ENCODE assay signal across 8 cellular contexts in the genomic region with DNA sequence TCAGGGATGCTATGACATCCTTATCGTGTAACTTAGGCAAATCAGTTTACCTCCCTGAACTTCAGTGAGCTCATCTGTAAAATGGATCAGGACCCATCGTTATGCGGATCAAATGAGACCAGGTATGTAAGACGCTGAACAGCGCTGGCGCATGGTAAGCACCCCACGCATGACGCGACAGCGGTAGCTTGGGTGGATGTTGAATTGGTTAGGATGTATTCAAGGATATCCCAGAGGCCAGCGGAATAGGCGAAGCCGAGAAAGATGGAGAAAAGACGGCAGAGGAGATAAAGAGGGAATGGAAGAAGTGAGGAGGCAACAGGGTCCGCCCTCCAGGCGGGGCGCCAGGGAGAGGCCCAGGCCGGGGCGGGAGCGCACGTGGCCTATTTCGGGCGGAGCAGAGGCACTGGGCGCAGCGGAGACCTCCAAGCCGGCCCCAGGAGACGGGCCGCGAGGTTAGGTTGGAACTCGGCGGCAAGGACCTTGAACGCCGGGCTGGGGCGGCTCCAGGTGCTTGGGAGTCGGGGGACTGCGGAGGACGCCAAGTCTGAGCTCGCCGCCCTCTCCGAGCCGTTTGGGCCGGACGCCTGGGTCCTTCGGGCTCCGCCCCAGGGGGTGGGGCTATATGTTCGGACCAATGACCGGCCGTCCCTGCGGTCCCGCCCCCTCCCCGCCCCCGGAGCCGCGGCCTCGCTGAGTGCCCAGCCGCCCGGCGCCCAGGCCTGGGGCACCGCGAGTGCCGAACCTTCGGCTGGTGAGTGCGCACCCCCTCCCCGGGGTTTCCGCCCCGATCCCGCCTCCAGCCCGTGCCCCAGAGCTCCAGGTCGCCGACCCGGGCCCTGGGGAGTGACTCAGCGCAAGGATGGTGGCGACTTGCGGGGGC. TPM values are rescaled to one million over a fixed set of nuclear protein-coding genes. Genes with fewer than 3 reads are reported as not detected.
DNase-seq lines count a peak whose midpoint lies in the region; ATAC-seq and TF ChIP-seq lines count a peak whose summit lies in the region.

A gene (plus strand): TSS at position 696 of the 883 bp plus-strand sequence. CDS start 448 bp downstream, outside the sequence.

- peak within 1 kb of the TSS; percentile 79 for H3K27ac Mint-ChIP-seq in activated CD4-positive, alpha-beta memory T cell treated with anti-CD3 and anti-CD28 coated beads, Interleukin-2, amount 10 ng/mL, durations not matched to agents 7 days and 5 days

- H4K20me1 ChIP-seq in BLaER1 treated with 17β-estradiol and CSF1 and Interleukin-3, amounts not matched to agents 10 nM and 100 nM = peaks cover 0 to 40% (median 10%) of the 10 kb centered on the region in 11 experiments; a peak in 13 of 22 replicates

- peak within 1 kb of the TSS; percentile 61 to 82 (median 70) for H3K4me3 ChIP-seq in BLaER1 treated with 17β-estradiol and CSF1 and Interleukin-3, amounts not matched to agents 10 nM and 100 nM
- peak within 1 kb of the TSS; percentile 66 for H3K4me3 ChIP-seq in lung

- H3K27me3 ChIP-seq in BLaER1 treated with 17β-estradiol and CSF1 and Interleukin-3, amounts not matched to agents 10 nM and 100 nM = no peaks in the 10 kb centered on the region
- no peaks in the 10 kb centered on the region for H3K27me3 ChIP-seq in lung (ENCODE audit: control insufficient read depth, insufficient read depth)

- TF ChIP-seq POLR2A in GM19099 (IDR thresholded peaks at IDR 0.05; ENCODE audit: extremely low read depth, insufficient read length, low read depth) = peak; percentile 67

- DNase-seq in NCI-H748 (lab: John Stamatoyannopoulos, UW; ENCODE audit: unreplicated experiment) = peak; percentile 86
- peak; percentile 92 for DNase-seq in activated CD4-positive, alpha-beta memory T cell treated with anti-CD3 and anti-CD28 coated beads, Interleukin-2, amount 10 ng/mL, durations not matched to agents 7 days and 5 days
- peak; percentile 95 for DNase-seq in ecto neural progenitor cell (ENCODE audit: low spot score)
- peak; percentile 93 for DNase-seq in lung (ENCODE audit: low spot score)
- DNase-seq in stimulated activated CD4-positive, alpha-beta T cell treated with anti-CD3 and anti-CD28 coated beads, TNF-alpha, amount 100 ng/mL, for 24 hours (ENCODE audit: low read depth in 3 of 3) = peak; percentile 85 to 96 (median 88)

- H3K4me1 Mint-ChIP-seq in activated CD4-positive, alpha-beta memory T cell treated with anti-CD3 and anti-CD28 coated beads, Interleukin-2, amount 10 ng/mL, durations not matched to agents 7 days and 5 days = peaks cover 36% of the 10 kb centered on the region

- TF ChIP-seq CTCF in lung (IDR thresholded peaks at IDR 0.05; ENCODE audit: control extremely low read depth, extremely low read depth) = no peak

- CTCF ChIA-PET in activated CD4-positive, alpha-beta memory T cell treated with anti-CD3 and anti-CD28 coated beads, Interleukin-2, amount 10 ng/mL, durations not matched to agents 7 days and 5 days (lab: Charles Lee) = interaction anchor here (0.6 to 4.7 kb wide), 14 partner anchors 9 to 315 kb away, joined by 3 to 50 read pairs (median 3); a partner anchor contains a TSS

- H3K36me3 Mint-ChIP-seq in activated CD4-positive, alpha-beta memory T cell treated with anti-CD3 and anti-CD28 coated beads, Interleukin-2, amount 10 ng/mL, durations not matched to agents 7 days and 5 days (ENCODE audit: low read depth) = peaks cover 7% of the 10 kb centered on the region

- peaks cover 3% of the 10 kb centered on the region for H3K27me3 Mint-ChIP-seq in activated CD4-positive, alpha-beta memory T cell treated with anti-CD3 and anti-CD28 coated beads, Interleukin-2, amount 10 ng/mL, durations not matched to agents 7 days and 5 days

- peak within 1 kb of the TSS; percentile 30 to 95 (median 88); a peak in 21 of 22 replicates for H3K27ac ChIP-seq in BLaER1 treated with 17β-estradiol and CSF1 and Interleukin-3, amounts not matched to agents 10 nM and 100 nM
- H3K27ac ChIP-seq in lung (ENCODE audit: low read depth in 1 of 2, low read length in 1 of 2) = peak within 1 kb of the TSS; percentile 75 to 85

- H3K4me2 ChIP-seq in BLaER1 treated with 17β-estradiol and CSF1 and Interleukin-3, amounts not matched to agents 10 nM and 100 nM = peak within 1 kb of the TSS; percentile 84 to 98 (median 90)

- POLR2A ChIA-PET in activated CD4-positive, alpha-beta memory T cell treated with anti-CD3 and anti-CD28 coated beads, Interleukin-2, amount 10 ng/mL, durations not matched to agents 7 days and 5 days (lab: Charles Lee) = interaction anchor here (0.7 to 4.4 kb wide), 23 partner anchors 8 to 340 kb away, joined by 3 to 33 read pairs (median 5); a partner anchor contains a TSS

- peaks cover 50 to 78% (median 66%) of the 10 kb centered on the region in 10 experiments for H3K4me1 ChIP-seq in BLaER1 treated with 17β-estradiol and CSF1 and Interleukin-3, amounts not matched to agents 10 nM and 100 nM
- H3K4me1 ChIP-seq in lung (ENCODE audit: control insufficient read depth in 2 of 2, insufficient read depth in 2 of 2, low read length in 2 of 2) = peaks cover 4 to 5% of the 10 kb centered on the region in 2 donors

- ATAC-seq in HG03378 (IDR thresholded peaks at IDR 0.05; ENCODE audit: unreplicated experiment) (peak; percentile 43), lung (ENCODE audit: insufficient read depth, low FRiP score) (peak; percentile 98)

- peak within 1 kb of the TSS; percentile 89 for H3K4me3 Mint-ChIP-seq in activated CD4-positive, alpha-beta memory T cell treated with anti-CD3 and anti-CD28 coated beads, Interleukin-2, amount 10 ng/mL, durations not matched to agents 7 days and 5 days

- peaks cover 5 to 25% (median 22%) of the 10 kb centered on the region in 11 experiments; a peak in 17 of 22 replicates for H3K36me3 ChIP-seq in BLaER1 treated with 17β-estradiol and CSF1 and Interleukin-3, amounts not matched to agents 10 nM and 100 nM
- peaks cover 3 to 6% of the 10 kb centered on the region in 2 donors for H3K36me3 ChIP-seq in lung (ENCODE audit: control insufficient read depth in 2 of 2, insufficient read depth in 2 of 2, low read length in 2 of 2)

- H3K9ac ChIP-seq in BLaER1 treated with 17β-estradiol and CSF1 and Interleukin-3, amounts not matched to agents 10 nM and 100 nM = peak within 1 kb of the TSS; percentile 75 to 94 (median 88)

- H3K9me3 ChIP-seq in BLaER1 treated with 17β-estradiol and CSF1 and Interleukin-3, amounts not matched to agents 10 nM and 100 nM (replicated peaks in 1 of 11) = no peaks in the 10 kb centered on the region
- H3K9me3 ChIP-seq in lung (ENCODE audit: control insufficient read depth in 2 of 2, insufficient read depth in 1 of 2, low read length in 1 of 2) = no peaks in the 10 kb centered on the region

- H3K9me3 Mint-ChIP-seq in activated CD4-positive, alpha-beta memory T cell treated with anti-CD3 and anti-CD28 coated beads, Interleukin-2, amount 10 ng/mL, durations not matched to agents 7 days and 5 days = no peaks in the 10 kb centered on the region

- 2% methylated on average over 50 to 74 of the region's 74 CpGs for WGBS in lung, 2 donors

RNA-seq across cellular contexts. Expression of the gene that starts here (rescaled TPM):
- 1 to 10 TPM; 4.2 to 4.5 TPM for total RNA-seq in activated CD4-positive, alpha-beta memory T cell treated with anti-CD3 and anti-CD28 coated beads, Interleukin-2, amount 10 ng/mL, durations not matched to agents 7 days and 5 days
- 1 to 10 TPM; 3.0 to 7.2 TPM for total RNA-seq in lung
- polyA plus RNA-seq in lung = 1 to 10 TPM; 3.3 to 5.4 TPM

Comparison
In these comparisons a context has a peak if more than half of its experiments do, and no peak if none do; other contexts are left out.
1. Peak in every context shown above with its lines: DNase-seq, ATAC-seq, H3K4me3 ChIP-seq and H3K27ac ChIP-seq.